ENCODE assay signal across 24 cellular contexts in genomic region chr12:18483723-18484325, GRCh38.
A peak's percentile ranks its signal among the peaks of the same experiment; 100 is the strongest.
DNase-seq lines count a peak whose midpoint lies in the region; ATAC-seq and TF ChIP-seq lines count a peak whose summit lies in the region.
"Had no signal": no experiment of that assay in that cellular context is flagged by ENCODE, and none has a peak within 500 bp of the region (broad histone marks: within the 10 kb centered on the region; RNA-seq: fewer than 3 reads in every experiment).

No MANE protein-coding gene starts in this region.

- H3F3A ChIP-seq in PC-9 (ENCODE audit: insufficient read depth, low read depth) = no peaks in the 10 kb centered on the region

- H3K9me2 ChIP-seq in PC-9 (ENCODE audit: insufficient read depth) = no peaks in the 10 kb centered on the region

- H3K9me3 ChIP-seq in PC-9 (ENCODE audit: insufficient read depth, low read depth) (no peaks in the 10 kb centered on the region), upper lobe of left lung (no peaks in the 10 kb centered on the region)
- H3K9me3 ChIP-seq: BLaER1, heart left ventricle, neutrophil, prostate gland had no signal

- H3K4me1 ChIP-seq in PC-9 (replicated peaks; ENCODE audit: insufficient read depth) (0 out of 2 replicates have a peak, but pooled peaks cover 3% of the 10 kb centered on the region), upper lobe of left lung (no peaks in the 10 kb centered on the region)
- H3K4me1 ChIP-seq: BLaER1, heart left ventricle, prostate gland had no signal

- no TSS peak for BruUV-seq in PC-9 (replicated peaks; lab: Mats Ljungman, UMichigan)

- 68 to 72% methylated on average over 3 of the region's 3 CpGs for WGBS in upper lobe of left lung, 2 donors

- H3K4me2 ChIP-seq in PC-9 = no peak overlapping the region
- H3K4me2 ChIP-seq: BLaER1 had no signal

- H4K20me1 ChIP-seq in PC-9 (ENCODE audit: insufficient read depth) = no peaks in the 10 kb centered on the region
- H4K20me1 ChIP-seq: BLaER1 had no signal

- POLR2A ChIA-PET in PC-9 (lab: Charles Lee; ENCODE audit: unreplicated experiment) = no interaction called here

- H3K4me3 ChIP-seq in PC-9 = no peak overlapping the region
- no peak overlapping the region for H3K4me3 ChIP-seq in upper lobe of left lung
- H3K4me3 ChIP-seq in H7 (ENCODE audit: insufficient read depth, low read depth, low read length) = no peak overlapping the region
- H3K4me3 ChIP-seq: BLaER1, heart left ventricle, prostate gland had no signal

- peak overlapping the region; percentile 39; the same call in 1 of the 2 replicates for H2AFZ ChIP-seq in PC-9

- ATAC-seq in upper lobe of left lung (ENCODE audit: low FRiP score in 2 of 2) = no peak
- no peak for ATAC-seq in HG02588 (IDR thresholded peaks at IDR 0.05; ENCODE audit: unreplicated experiment)
- ATAC-seq: activated T-cell treated with anti-CD3 and anti-CD28 coated beads, Interleukin-2, amount 50 U/mL, for 4 hours; HCT116; heart left ventricle; left cardiac atrium had no signal

- TF ChIP-seq CTCF in PC-9 (conservative IDR thresholded peaks at IDR 0.05) (no peak), upper lobe of left lung (IDR thresholded peaks at IDR 0.05) (no peak)

- H3K27ac ChIP-seq in PC-9 (no peak overlapping the region), upper lobe of left lung (no peak overlapping the region)
- H3K27ac ChIP-seq: BLaER1, brain microvascular endothelial cell, heart left ventricle, neutrophil, prostate gland had no signal

- H3K79me2 ChIP-seq in PC-9 (ENCODE audit: low read depth) = no peaks in the 10 kb centered on the region

- CTCF ChIA-PET in PC-9 (lab: Charles Lee) = no interaction called here

- H3K27me3 ChIP-seq in PC-9 (ENCODE audit: insufficient read depth, low read depth) (no peaks in the 10 kb centered on the region), upper lobe of left lung (no peaks in the 10 kb centered on the region), H7 (ENCODE audit: control insufficient read depth, insufficient read depth, low read length) (no peaks in the 10 kb centered on the region; the same call in 1 of the 2 replicates)
- H3K27me3 ChIP-seq: BLaER1, brain microvascular endothelial cell, heart left ventricle, neutrophil had no signal

- H3K36me3 ChIP-seq in PC-9 (ENCODE audit: low read depth) (no peaks in the 10 kb centered on the region), upper lobe of left lung (no peaks in the 10 kb centered on the region), H7 (replicated peaks; ENCODE audit: control insufficient read depth, insufficient read depth, low read length) (no peaks in the 10 kb centered on the region)
- H3K36me3 ChIP-seq: BLaER1, brain microvascular endothelial cell, heart left ventricle, neutrophil, prostate gland had no signal

- intact Hi-C loops in PC-9 (cut with micrococcal nuclease; ENCODE audit: unreplicated experiment) = no loop called here

- no peak for TF ChIP-seq POLR2A in upper lobe of left lung (IDR thresholded peaks at IDR 0.05)

- DNase-seq in ELF-1 (ENCODE audit: low read depth, low spot score) (peak; percentile 5), PC-9 (no peak), globus pallidus (ENCODE audit: low spot score) (peak; percentile 73), pons (ENCODE audit: low spot score) (peak; percentile 72), A172 (ENCODE audit: low spot score) (no peak), upper lobe of left lung (no peak), H7 (no peak)
- DNase-seq: activated CD4-positive, alpha-beta T cell treated with anti-CD3 and anti-CD28 coated beads, Interleukin-2, amount 10 ng/mL, durations not matched to agents 7 days and 5 days; activated naive CD4-positive, alpha-beta T cell; activated T-cell treated with anti-CD3 and anti-CD28 coated beads, Interleukin-2, amount 50 U/mL, for 4 hours; brain microvascular endothelial cell; erythroblast; GF-D8; heart left ventricle; left cardiac atrium; NCI-H187; NCI-H526; stimulated activated CD4-positive, alpha-beta T cell treated with anti-CD3 and anti-CD28 coated beads, Interleukin-15, amount 100 ng/mL, for 24 hours; stimulated activated naive CD4-positive, alpha-beta T cell had no signal

- no peak for TF ChIP-seq EP300 in upper lobe of left lung (IDR thresholded peaks at IDR 0.05)

Comparison
In these comparisons a context has a peak if more than half of its experiments do, and no peak if none do; other contexts are left out.
1. DNase-seq: peak in ELF-1 (single experiment), globus pallidus (single experiment) and pons (single experiment); none in PC-9 (0 of 2), A172 (single experiment), upper lobe of left lung (0 of 2) and H7 (single experiment).